In genomic region chr12:77685112-77685511, GRCh38 we compare ENCODE assay signal across 1 cellular context.
A peak's percentile ranks its signal among the peaks of the same experiment; 100 is the strongest.
TF ChIP-seq lines count a peak whose summit lies in the region.

No MANE protein-coding gene starts in this region.

TF ChIP-seq in SK-N-SH, 30 proteins besides CTCF, POLR2A, EP300 and RAD21:
- TF ChIP-seq REST (IDR thresholded peaks at IDR 0.05; ENCODE audit: low read depth, low read length) (no peak), GATA2 (CRISPR knock-in tag; IDR thresholded peaks at IDR 0.05) (no peak), TCF12 (IDR thresholded peaks at IDR 0.05) (0 out of 2 replicates have a peak, but pooled peaks have one; percentile 9), FOXJ3 (CRISPR knock-in tag; IDR thresholded peaks at IDR 0.05) (no peak), USF1 (IDR thresholded peaks at IDR 0.05; ENCODE audit: borderline replicate concordance, low read depth) (no peak), RFX5 (IDR thresholded peaks at IDR 0.05; ENCODE audit: low read length) (no peak), USF2 (IDR thresholded peaks at IDR 0.05; ENCODE audit: borderline replicate concordance, low read depth, low read length) (no peak), CHD2 (IDR thresholded peaks at IDR 0.05; ENCODE audit: low read length, partially characterized antibody) (no peak), NFIC (IDR thresholded peaks at IDR 0.05; ENCODE audit: borderline replicate concordance) (no peak; the same call in 1 of the 2 replicates), NRF1 (IDR thresholded peaks at IDR 0.05; ENCODE audit: low read depth, low read length) (no peak), EZH2phosphoT487 (IDR thresholded peaks at IDR 0.05; ENCODE audit: borderline replicate concordance, low read depth) (no peak), PBX3 (IDR thresholded peaks at IDR 0.05) (0 out of 2 replicates have a peak, but pooled peaks have one; percentile 19), MAX (IDR thresholded peaks at IDR 0.05; ENCODE audit: low read depth) (no peak), SMC3 (IDR thresholded peaks at IDR 0.05; ENCODE audit: low read depth, low read length) (peak; percentile 78), SIN3A (IDR thresholded peaks at IDR 0.05; ENCODE audit: borderline replicate concordance, low read depth, low read length) (peak; percentile 69; the same call in 1 of the 2 replicates), IRF3 (IDR thresholded peaks at IDR 0.05; ENCODE audit: low read depth, low read length) (no peak), FOSL2 (IDR thresholded peaks at IDR 0.05; ENCODE audit: borderline replicate concordance, low read depth) (no peak)
